In genomic region chr18:63887424-63887823, GRCh38 we compare ENCODE assay signal across 16 cellular contexts. TPM values are rescaled to one million over a fixed set of nuclear protein-coding genes. Genes with fewer than 3 reads are reported as not detected.
DNase-seq lines count a peak whose midpoint lies in the region; ATAC-seq and TF ChIP-seq lines count a peak whose summit lies in the region.
"Had no signal": no experiment of that assay in that cellular context is flagged by ENCODE, and none has a peak within 500 bp of the region (broad histone marks: within the 10 kb centered on the region; RNA-seq: fewer than 3 reads in every experiment).

Gene SERPINB2, plus strand, starts transcription at chr18:63887705. Its CDS starts 3,740 bp downstream, at chr18:63891445.

- BruUV-seq in mammary epithelial cell (replicated peaks; lab: Mats Ljungman, UMichigan), result no TSS peak

- intact Hi-C loops in mammary epithelial cell (cut with micrococcal nuclease), result loop anchor here (10.0 kb wide), 1 partner anchor 87 kb away; the partner anchor contains the start of gene SERPINB8

- H3K4me1 ChIP-seq in mammary epithelial cell (ENCODE audit: insufficient read depth, low read length), result peaks cover 25% of the 10 kb centered on the region

- peak within 1 kb of the TSS; percentile 10 for H3K4me2 ChIP-seq in mammary epithelial cell (ENCODE audit: insufficient read depth, low read depth, low read length)
- H3K4me2 ChIP-seq: SK-N-SH had no signal

- H3K27me3 Mint-ChIP-seq in T-helper 2 cell treated with Interferon-gamma antibody and Interleukin-4, amounts not matched to agents 5 μg/mL and 100 μg/mL, for 36 hours (ENCODE audit: low read depth), result peaks cover 6% of the 10 kb centered on the region

- in situ Hi-C loops in mammary epithelial cell (cut with MboI; ENCODE audit: low sequenced_read_pairs in 2 of 2), result no loop called here

- no peak within 1 kb of the TSS for H2AFZ ChIP-seq in mammary epithelial cell (ENCODE audit: low read depth, low read length)

- no peak within 1 kb of the TSS for H3K4me3 Mint-ChIP-seq in T-helper 2 cell treated with Interferon-gamma antibody and Interleukin-4, amounts not matched to agents 5 μg/mL and 100 μg/mL, for 36 hours
- H3K4me3 Mint-ChIP-seq: activated naive CD8-positive, alpha-beta T cell had no signal

- H3K79me2 ChIP-seq in mammary epithelial cell (ENCODE audit: insufficient read depth, low read length), result no peaks in the 10 kb centered on the region

- H3K4me3 ChIP-seq in mammary epithelial cell (replicated peaks in 1 of 3; ENCODE audit: insufficient read depth in 1 of 3, low read depth in 2 of 3, low read length in 3 of 3), result peak within 1 kb of the TSS in 2 of 3 experiments; percentile 6 to 15

- H3K36me3 ChIP-seq in mammary epithelial cell (ENCODE audit: insufficient read depth, low read length), result no peaks in the 10 kb centered on the region

- 94% methylated on average over 1 of the region's 1 CpG for WGBS in mammary epithelial cell (ENCODE audit: low coverage, missing lambda C conversion rate)

- no peaks in the 10 kb centered on the region for H3K9me3 ChIP-seq in mammary epithelial cell (replicated peaks; ENCODE audit: insufficient read depth, low read length)
- H3K9me3 ChIP-seq: SK-N-SH had no signal

- no peaks in the 10 kb centered on the region for H4K20me1 ChIP-seq in mammary epithelial cell (ENCODE audit: insufficient read depth, low read length)

- ATAC-seq in omental fat pad (ENCODE audit: low FRiP score), result peak; percentile 29

- TF ChIP-seq CTCF in mammary epithelial cell (conservative IDR thresholded peaks at IDR 0.05 in 1 of 2, IDR thresholded peaks at IDR 0.05 in 1 of 2; ENCODE audit: extremely low read depth in 1 of 2, insufficient read depth in 1 of 2, low read depth in 1 of 2, low read length in 2 of 2) (no peak), omental fat pad (IDR thresholded peaks at IDR 0.05) (no peak), GM10248 (IDR thresholded peaks at IDR 0.05; ENCODE audit: control extremely low read depth, extremely low read depth, low read depth, missing control alignments) (no peak)

- no peaks in the 10 kb centered on the region for H3K27me3 ChIP-seq in mammary epithelial cell (ENCODE audit: insufficient read depth, low read length)

- H3K27ac ChIP-seq in mammary epithelial cell (ENCODE audit: insufficient read depth, low read depth, low read length), result peak within 1 kb of the TSS; percentile 50

- H3K27ac Mint-ChIP-seq in T-helper 2 cell treated with Interferon-gamma antibody and Interleukin-4, amounts not matched to agents 5 μg/mL and 100 μg/mL, for 36 hours, result no peak within 1 kb of the TSS
- H3K27ac Mint-ChIP-seq: activated naive CD8-positive, alpha-beta T cell had no signal

- no peak within 1 kb of the TSS for H3K9ac ChIP-seq in mammary epithelial cell (ENCODE audit: insufficient read depth, low read length)
- H3K9ac ChIP-seq: SK-N-SH had no signal

- H3K9me3 Mint-ChIP-seq in T-helper 2 cell treated with Interferon-gamma antibody and Interleukin-4, amounts not matched to agents 5 μg/mL and 100 μg/mL, for 36 hours, result no peaks in the 10 kb centered on the region

- peak; percentile 9 for DNase-seq in T-helper 2 cell treated with Interferon-gamma antibody and Interleukin-4, amounts not matched to agents 5 μg/mL and 100 μg/mL, for 36 hours (ENCODE audit: low spot score)
- DNase-seq in T-helper 2 cell, result no peak
- DNase-seq in HS-5 (ENCODE audit: low read depth), result peak; percentile 73
- peak; percentile 74 for DNase-seq in mammary epithelial cell
- no peak for DNase-seq in omental fat pad (ENCODE audit: low spot score)
- no peak for DNase-seq in GM10248 (ENCODE audit: extremely low spot score)
- DNase-seq in hepatic stellate cell (ENCODE audit: low spot score), result no peak
- no peak for DNase-seq in NCI-H1092 (lab: John Stamatoyannopoulos, UW)
- DNase-seq: 8988T, DMS153, midbrain, NCI-H1417 treated with DMSO at 0.1 percent for 48 hours, NCI-H774, SK-N-SH, substantia nigra had no signal

- CTCF ChIA-PET in mammary epithelial cell (lab: Charles Lee; ENCODE audit: low non-redundant PET) (interaction anchor here (0.6 kb wide), 2 partner anchors 107 to 949 kb away, joined by 4 to 5 read pairs; no protein-coding TSS in a partner anchor), GM10248 (lab: Yijun Ruan, JAX) (interaction anchor here (1.5 to 4.5 kb wide), 3 partner anchors 10 to 108 kb away, joined by 5 to 38 read pairs (median 7); no protein-coding TSS in a partner anchor)

- POLR2A ChIA-PET in GM10248 (lab: Yijun Ruan, JAX), result no interaction called here

- dilution Hi-C loops in mammary epithelial cell (cut with HindIII; ENCODE audit: low sequenced_read_pairs), result no loop called here

- H3K4me1 Mint-ChIP-seq in T-helper 2 cell treated with Interferon-gamma antibody and Interleukin-4, amounts not matched to agents 5 μg/mL and 100 μg/mL, for 36 hours (ENCODE audit: low read depth), result no peaks in the 10 kb centered on the region

- H3K36me3 Mint-ChIP-seq in T-helper 2 cell treated with Interferon-gamma antibody and Interleukin-4, amounts not matched to agents 5 μg/mL and 100 μg/mL, for 36 hours (ENCODE audit: low read depth), result no peaks in the 10 kb centered on the region
- H3K36me3 Mint-ChIP-seq: activated naive CD8-positive, alpha-beta T cell had no signal

RNA-seq across cellular contexts. Expression of gene SERPINB2, which starts in this region (rescaled TPM):
- total RNA-seq in mammary epithelial cell, result 10 to 100 TPM in 1 of 2 donors, under 1 TPM in 1; 0.67 to 60.3 TPM
- 30.6 TPM for polyA plus RNA-seq in mammary epithelial cell
- polyA minus RNA-seq in mammary epithelial cell, result 22.2 TPM
- total RNA-seq in omental fat pad, result 100 to 1,000 TPM in 2 of 4 donors, under 1 TPM in 1, not detected in 1; 0.50 to 210 (median 122) TPM

Comparison
In these comparisons a context has a peak if more than half of its experiments do, and no peak if none do; other contexts are left out.
1. DNase-seq: peak in T-helper 2 cell treated with Interferon-gamma antibody and Interleukin-4, amounts not matched to agents 5 μg/mL and 100 μg/mL, for 36 hours (single experiment), HS-5 (single experiment) and mammary epithelial cell (single experiment); none in T-helper 2 cell (0 of 5), omental fat pad (single experiment), GM10248 (single experiment), hepatic stellate cell (single experiment) and NCI-H1092 (single experiment).